In the genomic region with DNA sequence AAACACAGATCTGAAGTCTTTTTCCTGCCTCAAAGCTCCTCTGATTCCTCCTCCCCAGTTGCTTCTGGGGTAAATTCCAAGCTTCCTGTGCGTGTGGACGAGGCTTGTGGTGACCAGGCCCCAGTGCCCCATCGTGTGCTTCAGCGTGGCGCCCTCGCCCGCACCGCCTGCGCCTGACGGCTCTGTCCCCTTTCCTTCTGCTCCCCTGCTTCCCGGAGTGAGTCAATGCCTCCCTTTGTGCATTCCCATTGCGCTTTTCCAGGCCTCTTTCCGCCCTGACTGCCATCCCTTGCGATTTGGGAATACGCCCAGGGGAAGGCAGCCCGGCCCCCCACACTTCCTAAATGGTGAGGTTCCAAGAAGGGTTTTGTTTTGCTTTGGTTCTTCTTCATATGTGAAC, we compare ENCODE assay signal across 19 cellular contexts. TPM values are rescaled to one million over a fixed set of nuclear protein-coding genes. Genes with fewer than 3 reads are reported as not detected.
DNase-seq lines count a peak whose midpoint lies in the region; ATAC-seq and TF ChIP-seq lines count a peak whose summit lies in the region.
"Had no signal": no experiment of that assay in that cellular context is flagged by ENCODE, and none has a peak within 500 bp of the region (broad histone marks: within the 10 kb centered on the region; RNA-seq: fewer than 3 reads in every experiment).

No MANE protein-coding gene starts in this region.

- H3K4me1 Mint-ChIP-seq in endothelial cell (ENCODE audit: unreplicated experiment) = peaks cover 10% of the 10 kb centered on the region

- no peaks in the 10 kb centered on the region for H3F3A ChIP-seq in PC-3 (ENCODE audit: low read length, unreplicated experiment)

- no peak overlapping the region for H3K27ac Mint-ChIP-seq in endothelial cell (ENCODE audit: unreplicated experiment)

- H3K79me2 ChIP-seq in PC-3 (ENCODE audit: low read length) = no peaks in the 10 kb centered on the region

- no peaks in the 10 kb centered on the region for H4K20me1 ChIP-seq in PC-3 (ENCODE audit: low read length)

- peak overlapping the region; percentile 31 for H3K4me3 Mint-ChIP-seq in endothelial cell (ENCODE audit: unreplicated experiment)
- H3K4me3 Mint-ChIP-seq: CD4-positive, alpha-beta memory T cell had no signal

- H3K27ac ChIP-seq in angular gyrus (ENCODE audit: low read depth, low read length) (peak overlapping the region; percentile 37), PC-3 (ENCODE audit: low read length) (no peak overlapping the region)
- H3K27ac ChIP-seq: BLaER1, KMS-11 had no signal

- no peaks in the 10 kb centered on the region for H3K4me1 ChIP-seq in PC-3 (ENCODE audit: insufficient read depth, low read length)
- H3K4me1 ChIP-seq: BLaER1, Caco-2 had no signal

- POLR2A ChIA-PET in PC-3 (lab: Charles Lee; ENCODE audit: unreplicated experiment) = no interaction called here

- H3K9me3 ChIP-seq in PC-3 (ENCODE audit: low read length) = no peaks in the 10 kb centered on the region
- H3K9me3 ChIP-seq: BLaER1, Caco-2 had no signal

- no peak overlapping the region for H3K9ac ChIP-seq in PC-3 (ENCODE audit: low read length)
- H3K9ac ChIP-seq: BLaER1, KMS-11 had no signal

- peaks cover 17% of the 10 kb centered on the region for H3K36me3 ChIP-seq in PC-3 (ENCODE audit: low read depth, low read length)

- TF ChIP-seq CTCF in endothelial cell (IDR thresholded peaks at IDR 0.05; ENCODE audit: unreplicated experiment) (no peak), PC-3 (conservative IDR thresholded peaks at IDR 0.05; ENCODE audit: low read depth, low read length) (no peak)

- no peaks in the 10 kb centered on the region for H3K9me3 Mint-ChIP-seq in endothelial cell (ENCODE audit: unreplicated experiment)

- no peak overlapping the region for H3K4me2 ChIP-seq in PC-3 (ENCODE audit: low read length)
- H3K4me2 ChIP-seq: BLaER1, KMS-11 had no signal

- no peaks in the 10 kb centered on the region for H3K9me2 ChIP-seq in PC-3 (replicated peaks; ENCODE audit: low read length)

- no peak for ATAC-seq in PC-3
- no peak for ATAC-seq in GM21381 (IDR thresholded peaks at IDR 0.05; ENCODE audit: unreplicated experiment)
- no peak for ATAC-seq in GM21526 (IDR thresholded peaks at IDR 0.05; ENCODE audit: low FRiP score, unreplicated experiment)
- ATAC-seq in GM21576 (IDR thresholded peaks at IDR 0.05; ENCODE audit: unreplicated experiment) = no peak
- ATAC-seq: GM12878 had no signal

- DNase-seq in endothelial cell (ENCODE audit: low spot score) (no peak), occipital lobe (lab: John Stamatoyannopoulos, UW) (peak; percentile 33), PC-3 (no peak)
- DNase-seq: Caco-2, DMS 273 treated with DMSO at 0.1 percent for 48 hours, DMS79 treated with DMSO at 0.1 percent for 48 hours, IMR-90, NCI-H1092 treated with DMSO at 0.1 percent for 48 hours, NCI-H2081, NCI-H2171 treated with DMSO at 0.1 percent for 48 hours, NCI-H524 treated with DMSO at 0.1 percent for 48 hours had no signal

- CTCF ChIA-PET in PC-3 (lab: Charles Lee) = interaction anchor here (0.9 kb wide), 1 partner anchor 18 kb away, joined by 3 read pairs; no protein-coding TSS in a partner anchor

- BruUV-seq in PC-3 (replicated peaks; lab: Mats Ljungman, UMichigan) = no TSS peak

- no peak overlapping the region for H3K4me3 ChIP-seq in PC-3 (ENCODE audit: low read length)
- H3K4me3 ChIP-seq: BLaER1, GM12878 had no signal

- peaks cover 32% of the 10 kb centered on the region for H3K36me3 Mint-ChIP-seq in endothelial cell (ENCODE audit: low read depth, unreplicated experiment)

- H3K27me3 Mint-ChIP-seq in endothelial cell (ENCODE audit: unreplicated experiment) = peaks cover 12% of the 10 kb centered on the region
- H3K27me3 Mint-ChIP-seq: CD4-positive, alpha-beta memory T cell had no signal

- no peak overlapping the region for H2AFZ ChIP-seq in PC-3 (ENCODE audit: low read length)

- no peaks in the 10 kb centered on the region for H3K27me3 ChIP-seq in PC-3 (ENCODE audit: low read length)
- H3K27me3 ChIP-seq: BLaER1 had no signal

- intact Hi-C loops in PC-3 (cut with micrococcal nuclease) = no loop called here

RNA-seq across cellular contexts. Expression of gene FAAP20, which starts 36.3 kb away (rescaled TPM):
- total RNA-seq in endothelial cell (ENCODE audit: unreplicated experiment) (118 TPM), occipital lobe (20.3 TPM), PC-3 (2014; rRNA removed) (114 and 148 TPM in 2 replicates)
